ENCODE assay signal across 8 cellular contexts in the genomic region with DNA sequence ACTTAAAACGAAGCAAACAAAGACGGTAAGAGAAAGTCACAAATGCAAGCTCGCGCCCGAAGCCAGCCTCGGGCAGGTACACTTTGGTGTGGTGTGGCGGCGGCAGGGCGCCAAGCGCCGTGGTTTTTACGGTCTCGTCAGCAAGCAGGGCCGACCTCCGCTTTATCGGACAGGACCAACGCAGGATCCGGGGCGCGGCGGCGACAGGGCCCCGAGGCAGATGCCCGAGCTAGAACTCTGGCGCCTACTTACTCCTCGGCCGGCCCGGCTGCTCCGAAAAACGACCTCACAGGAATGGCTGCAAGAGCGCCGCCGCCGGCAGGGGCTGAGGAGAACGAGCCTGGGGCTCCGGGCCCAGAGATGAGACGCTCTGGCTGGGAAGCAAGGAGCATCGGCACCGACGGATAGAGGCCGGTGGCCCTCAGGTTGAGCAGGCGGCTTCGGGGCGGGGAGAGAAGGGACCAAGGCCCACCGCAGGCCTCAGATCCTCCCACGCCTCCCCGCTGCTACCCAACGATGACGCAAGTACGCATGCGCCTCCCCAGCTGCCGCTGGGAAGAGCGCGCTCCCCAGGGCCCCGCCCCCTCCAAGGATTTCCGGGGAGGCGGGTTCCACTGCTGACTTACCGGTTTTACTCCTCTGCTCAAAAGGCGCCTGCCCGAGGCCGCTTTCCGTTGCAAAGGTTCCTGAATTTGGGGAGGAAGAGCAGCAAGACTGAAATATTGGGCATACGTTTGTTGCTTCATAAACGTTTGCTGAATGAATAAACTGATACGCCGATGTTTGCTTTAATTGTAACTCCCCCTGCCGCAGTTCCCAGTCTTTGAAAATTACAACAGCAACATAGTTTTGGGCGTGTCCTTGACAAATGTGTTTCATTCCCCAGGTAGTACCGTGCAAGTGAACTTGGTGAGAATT.
DNase-seq lines count a peak whose midpoint lies in the region; ATAC-seq and TF ChIP-seq lines count a peak whose summit lies in the region.

No MANE protein-coding gene starts in this region.

- no peaks in the 10 kb centered on the region for H3K27me3 Mint-ChIP-seq in activated T-cell treated with anti-CD3 and anti-CD28 coated beads, Interleukin-2, amount 50 U/mL, for 4 hours (ENCODE audit: low read depth)

- H3K9me3 ChIP-seq in DND-41 (ENCODE audit: insufficient read depth, low read length, severe bottlenecking) (no peaks in the 10 kb centered on the region), PC-9 (ENCODE audit: insufficient read depth, low read depth) (no peaks in the 10 kb centered on the region), muscle layer of colon (ENCODE audit: low read length) (no peaks in the 10 kb centered on the region)

- CTCF ChIA-PET in PC-9 (lab: Charles Lee): interaction anchor here (0.7 kb wide), 3 partner anchors 26 to 290 kb away, joined by 3 to 20 read pairs (median 4); no protein-coding TSS in a partner anchor

- H3K4me1 Mint-ChIP-seq in activated T-cell treated with anti-CD3 and anti-CD28 coated beads, Interleukin-2, amount 50 U/mL, for 4 hours (ENCODE audit: low read depth): peaks cover 66% of the 10 kb centered on the region

- BruUV-seq in PC-9 (replicated peaks; lab: Mats Ljungman, UMichigan): TSS peak; percentile 50

- H3K4me1 ChIP-seq in DND-41 (ENCODE audit: insufficient read depth, low read length) (peaks cover 52% of the 10 kb centered on the region), PC-9 (replicated peaks; ENCODE audit: insufficient read depth) (peaks cover 26% of the 10 kb centered on the region), muscle layer of colon (ENCODE audit: insufficient read depth, low read length) (peaks cover 37% of the 10 kb centered on the region)

- H3K4me3 ChIP-seq in DND-41 (ENCODE audit: low read depth in 1 of 2, low read length in 2 of 2) (peak overlapping the region; percentile 42 to 75), PC-9 (peak overlapping the region; percentile 95), muscle layer of colon (ENCODE audit: low read depth in 1 of 2, low read length in 2 of 2) (peak overlapping the region; percentile 76 to 87)

- intact Hi-C loops in PC-9 (cut with micrococcal nuclease; ENCODE audit: unreplicated experiment): no loop called here

- peak overlapping the region; percentile 97 for H3K27ac ChIP-seq in DND-41 (ENCODE audit: low read length)
- H3K27ac ChIP-seq in PC-9: peak overlapping the region; percentile 90
- H3K27ac ChIP-seq in muscle layer of colon (ENCODE audit: low read depth, low read length): peak overlapping the region; percentile 91

- no peaks in the 10 kb centered on the region for H3K9me3 Mint-ChIP-seq in activated T-cell treated with anti-CD3 and anti-CD28 coated beads, Interleukin-2, amount 50 U/mL, for 4 hours

- H3K27me3 ChIP-seq in DND-41 (ENCODE audit: insufficient read depth, low read length, poor library complexity) (no peaks in the 10 kb centered on the region), PC-9 (ENCODE audit: insufficient read depth, low read depth) (no peaks in the 10 kb centered on the region), muscle layer of colon (ENCODE audit: control insufficient read depth in 1 of 2, insufficient read depth in 2 of 2, low read length in 2 of 2) (no peaks in the 10 kb centered on the region)

- peak; percentile 96 for DNase-seq in DND-41
- DNase-seq in KG1 (lab: John Stamatoyannopoulos, UW): peak; percentile 96
- DNase-seq in PC-9: peak; percentile 87 to 94
- peak; percentile 95 for DNase-seq in activated T-cell treated with anti-CD3 and anti-CD28 coated beads, Interleukin-2, amount 50 U/mL, for 4 hours
- DNase-seq in stimulated activated CD8-positive, alpha-beta memory T cell treated with anti-CD3 and anti-CD28 coated beads, Interleukin-7, amount 100 ng/mL, for 1 hour (ENCODE audit: low read depth in 2 of 2): peak; percentile 93

- H3K36me3 ChIP-seq in DND-41 (ENCODE audit: insufficient read depth, low read length): peaks cover 21% of the 10 kb centered on the region
- no peaks in the 10 kb centered on the region for H3K36me3 ChIP-seq in PC-9 (ENCODE audit: low read depth)
- peaks cover 4% of the 10 kb centered on the region for H3K36me3 ChIP-seq in muscle layer of colon (ENCODE audit: insufficient read depth, low read length)

- H4K20me1 ChIP-seq in DND-41 (ENCODE audit: insufficient read depth, low read length) (peaks cover 18% of the 10 kb centered on the region; the same call in 1 of the 2 replicates), PC-9 (ENCODE audit: insufficient read depth) (peaks cover 14% of the 10 kb centered on the region; the same call in 1 of the 2 replicates)

- ATAC-seq in DND-41 (ENCODE audit: insufficient read depth, low read depth) (peak; percentile 72), GM21737 (IDR thresholded peaks at IDR 0.05; ENCODE audit: unreplicated experiment) (peak; percentile 67), esophagus mucosa (peak; percentile 91)
- ATAC-seq in activated T-cell treated with anti-CD3 and anti-CD28 coated beads, Interleukin-2, amount 50 U/mL, for 4 hours: peak; percentile 69 to 73

- H2AFZ ChIP-seq in DND-41 (ENCODE audit: low read depth, low read length): peak overlapping the region; percentile 91
- H2AFZ ChIP-seq in PC-9: peak overlapping the region; percentile 86

- H3F3A ChIP-seq in PC-9 (ENCODE audit: insufficient read depth, low read depth): peaks cover 29% of the 10 kb centered on the region

- H3K4me2 ChIP-seq in DND-41 (ENCODE audit: insufficient read depth, low read length) (peak overlapping the region; percentile 79), PC-9 (peak overlapping the region; percentile 94)

- peak overlapping the region; percentile 83 for H3K9ac ChIP-seq in DND-41 (ENCODE audit: low read depth, low read length)
- peak overlapping the region; percentile 79 for H3K9ac ChIP-seq in muscle layer of colon (ENCODE audit: low read length)

- H3K79me2 ChIP-seq in DND-41 (ENCODE audit: insufficient read depth, low read length): peaks cover 94% of the 10 kb centered on the region
- H3K79me2 ChIP-seq in PC-9 (ENCODE audit: low read depth): peaks cover 75% of the 10 kb centered on the region

- peaks cover 10% of the 10 kb centered on the region for H3K36me3 Mint-ChIP-seq in activated T-cell treated with anti-CD3 and anti-CD28 coated beads, Interleukin-2, amount 50 U/mL, for 4 hours (ENCODE audit: insufficient read depth)

- no peaks in the 10 kb centered on the region for H3K9me2 ChIP-seq in PC-9 (ENCODE audit: insufficient read depth)

- H3K4me3 Mint-ChIP-seq in activated T-cell treated with anti-CD3 and anti-CD28 coated beads, Interleukin-2, amount 50 U/mL, for 4 hours: peak overlapping the region; percentile 90

- TF ChIP-seq CTCF in DND-41 (IDR thresholded peaks at IDR 0.05; ENCODE audit: borderline replicate concordance, extremely low read depth, low read length, poor library complexity, severe bottlenecking): peak; percentile 43
- TF ChIP-seq CTCF in PC-9 (conservative IDR thresholded peaks at IDR 0.05): no peak; the same call in 1 of the 2 replicates

- POLR2A ChIA-PET in PC-9 (lab: Charles Lee; ENCODE audit: unreplicated experiment): interaction anchor here (0.7 kb wide), 1 partner anchor 10 kb away, joined by 4 read pairs; no protein-coding TSS in a partner anchor

Comparison
In these comparisons a context has a peak if more than half of its experiments do, and no peak if none do; other contexts are left out.
1. Peak in every context shown above with its lines: DNase-seq, ATAC-seq, H3K4me3 ChIP-seq and H3K27ac ChIP-seq.